ENCODE assay signal across 1 cellular context in the genomic region with DNA sequence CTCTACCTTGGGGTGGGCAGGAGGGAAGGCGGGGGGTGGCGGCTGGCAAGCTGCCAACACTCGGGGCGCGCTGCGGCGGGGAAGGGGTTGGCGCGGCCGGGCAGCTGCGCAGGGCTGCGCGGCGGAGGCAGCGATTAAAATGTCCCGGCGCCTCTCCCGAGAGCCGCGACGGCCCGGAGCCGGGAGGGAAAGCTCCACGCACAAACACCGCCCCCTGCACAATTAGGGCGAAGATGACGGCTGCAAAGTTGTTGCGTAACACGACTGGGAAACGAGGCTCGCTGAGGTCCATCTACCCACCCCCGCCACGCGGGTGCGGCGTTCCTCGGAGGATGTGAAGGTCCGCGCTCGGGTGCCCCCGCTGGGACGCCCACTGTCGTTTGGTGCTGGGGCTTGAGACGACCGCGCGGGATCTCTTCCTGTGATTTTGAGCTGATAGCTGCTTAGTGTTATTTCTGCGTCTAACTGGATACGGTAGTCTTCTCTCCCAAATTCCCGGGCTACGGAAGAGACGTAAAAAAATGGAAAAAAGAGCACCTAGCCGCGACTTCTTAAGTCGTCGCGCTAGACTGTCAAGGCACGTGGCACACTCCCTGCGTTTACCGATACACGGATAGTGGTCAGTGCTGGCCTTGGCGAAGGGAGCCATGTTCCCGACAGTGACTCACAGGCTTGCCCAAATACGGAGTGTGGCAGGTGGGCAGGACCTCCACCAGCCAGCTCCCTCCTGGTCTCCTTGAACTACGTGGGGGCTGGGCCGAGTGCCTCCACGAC.
A peak's percentile ranks its signal among the peaks of the same experiment; 100 is the strongest.
TF ChIP-seq lines count a peak whose summit lies in the region.

No MANE protein-coding gene starts in this region.

TF ChIP-seq in HepG2, 621 proteins besides CTCF, POLR2A, EP300 and RAD21 (continued from another document and continues in another):
- TF ChIP-seq MLXIP (CRISPR knock-in tag; IDR thresholded peaks at IDR 0.05; ENCODE audit: borderline replicate concordance) (0 out of 2 replicates have a peak, but pooled peaks have one; percentile 52), ZNF205 (CRISPR knock-in tag; IDR thresholded peaks at IDR 0.05) (no peak), FOSL2 (CRISPR knock-in tag; IDR thresholded peaks at IDR 0.05) (peak; percentile 90), PPARG (CRISPR knock-in tag; conservative IDR thresholded peaks at IDR 0.05) (no peak), ZNF761 (CRISPR knock-in tag; conservative IDR thresholded peaks at IDR 0.05) (no peak), ZNF749 (CRISPR knock-in tag; IDR thresholded peaks at IDR 0.05; ENCODE audit: borderline replicate concordance) (no peak), HNF4A (CRISPR knock-in tag; IDR thresholded peaks at IDR 0.05) (peak; percentile 7; the same call in 1 of the 2 replicates), PAF1 (CRISPR knock-in tag; IDR thresholded peaks at IDR 0.05) (no peak), ZNF841 (CRISPR knock-in tag; IDR thresholded peaks at IDR 0.05; ENCODE audit: borderline replicate concordance) (0 out of 2 replicates have a peak, but pooled peaks have one; percentile 8), ZNF710 (CRISPR knock-in tag; IDR thresholded peaks at IDR 0.05; ENCODE audit: borderline replicate concordance) (0 out of 2 replicates have a peak, but pooled peaks have one; percentile 18), ZNF605 (CRISPR knock-in tag; IDR thresholded peaks at IDR 0.05) (no peak; the same call in 1 of the 2 replicates), ZNF326 (CRISPR knock-in tag; IDR thresholded peaks at IDR 0.05; ENCODE audit: borderline replicate concordance) (no peak), ZNF629 (CRISPR knock-in tag; conservative IDR thresholded peaks at IDR 0.05) (0 out of 2 replicates have a peak, but pooled peaks have one; percentile 5), TBX3 (IDR thresholded peaks at IDR 0.05; ENCODE audit: borderline replicate concordance) (no peak), GATAD1 (CRISPR knock-in tag; IDR thresholded peaks at IDR 0.05) (peak; percentile 51; the same call in 1 of the 2 replicates), ETV6 (CRISPR knock-in tag; conservative IDR thresholded peaks at IDR 0.05) (no peak), ZC3H4 (CRISPR knock-in tag; IDR thresholded peaks at IDR 0.05; ENCODE audit: borderline replicate concordance) (peak; percentile 96; the same call in 1 of the 2 replicates), KLF6 (CRISPR knock-in tag; IDR thresholded peaks at IDR 0.05) (peak; percentile 69), ZNF224 (CRISPR knock-in tag; IDR thresholded peaks at IDR 0.05) (peak; percentile 86; the same call in 1 of the 2 replicates), ZHX2 (IDR thresholded peaks at IDR 0.05; ENCODE audit: low read depth) (no peak), ZHX2 (CRISPR knock-in tag; IDR thresholded peaks at IDR 0.05; ENCODE audit: borderline replicate concordance) (no peak), RCOR2 (CRISPR knock-in tag; IDR thresholded peaks at IDR 0.05) (peak; percentile 39; the same call in 1 of the 2 replicates), ZSCAN9 (CRISPR knock-in tag; IDR thresholded peaks at IDR 0.05; ENCODE audit: borderline replicate concordance) (no peak), ZNF431 (CRISPR knock-in tag; IDR thresholded peaks at IDR 0.05; ENCODE audit: borderline replicate concordance, low read depth) (no peak)
- TF ChIP-seq, protein P1, sequence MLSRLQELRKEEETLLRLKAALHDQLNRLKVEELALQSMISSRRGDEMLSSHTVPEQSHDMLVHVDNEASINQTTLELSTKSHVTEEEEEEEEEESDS (CRISPR knock-in tag; IDR thresholded peaks at IDR 0.05; ENCODE audit: borderline replicate concordance): no peak
- TF ChIP-seq, protein P2, sequence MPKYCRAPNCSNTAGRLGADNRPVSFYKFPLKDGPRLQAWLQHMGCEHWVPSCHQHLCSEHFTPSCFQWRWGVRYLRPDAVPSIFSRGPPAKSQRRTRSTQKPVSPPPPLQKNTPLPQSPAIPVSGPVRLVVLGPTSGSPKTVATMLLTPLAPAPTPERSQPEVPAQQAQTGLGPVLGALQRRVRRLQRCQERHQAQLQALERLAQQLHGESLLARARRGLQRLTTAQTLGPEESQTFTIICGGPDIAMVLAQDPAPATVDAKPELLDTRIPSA (CRISPR knock-in tag; IDR thresholded peaks at IDR 0.05; ENCODE audit: borderline replicate concordance): no peak
- TF ChIP-seq, protein P3, sequence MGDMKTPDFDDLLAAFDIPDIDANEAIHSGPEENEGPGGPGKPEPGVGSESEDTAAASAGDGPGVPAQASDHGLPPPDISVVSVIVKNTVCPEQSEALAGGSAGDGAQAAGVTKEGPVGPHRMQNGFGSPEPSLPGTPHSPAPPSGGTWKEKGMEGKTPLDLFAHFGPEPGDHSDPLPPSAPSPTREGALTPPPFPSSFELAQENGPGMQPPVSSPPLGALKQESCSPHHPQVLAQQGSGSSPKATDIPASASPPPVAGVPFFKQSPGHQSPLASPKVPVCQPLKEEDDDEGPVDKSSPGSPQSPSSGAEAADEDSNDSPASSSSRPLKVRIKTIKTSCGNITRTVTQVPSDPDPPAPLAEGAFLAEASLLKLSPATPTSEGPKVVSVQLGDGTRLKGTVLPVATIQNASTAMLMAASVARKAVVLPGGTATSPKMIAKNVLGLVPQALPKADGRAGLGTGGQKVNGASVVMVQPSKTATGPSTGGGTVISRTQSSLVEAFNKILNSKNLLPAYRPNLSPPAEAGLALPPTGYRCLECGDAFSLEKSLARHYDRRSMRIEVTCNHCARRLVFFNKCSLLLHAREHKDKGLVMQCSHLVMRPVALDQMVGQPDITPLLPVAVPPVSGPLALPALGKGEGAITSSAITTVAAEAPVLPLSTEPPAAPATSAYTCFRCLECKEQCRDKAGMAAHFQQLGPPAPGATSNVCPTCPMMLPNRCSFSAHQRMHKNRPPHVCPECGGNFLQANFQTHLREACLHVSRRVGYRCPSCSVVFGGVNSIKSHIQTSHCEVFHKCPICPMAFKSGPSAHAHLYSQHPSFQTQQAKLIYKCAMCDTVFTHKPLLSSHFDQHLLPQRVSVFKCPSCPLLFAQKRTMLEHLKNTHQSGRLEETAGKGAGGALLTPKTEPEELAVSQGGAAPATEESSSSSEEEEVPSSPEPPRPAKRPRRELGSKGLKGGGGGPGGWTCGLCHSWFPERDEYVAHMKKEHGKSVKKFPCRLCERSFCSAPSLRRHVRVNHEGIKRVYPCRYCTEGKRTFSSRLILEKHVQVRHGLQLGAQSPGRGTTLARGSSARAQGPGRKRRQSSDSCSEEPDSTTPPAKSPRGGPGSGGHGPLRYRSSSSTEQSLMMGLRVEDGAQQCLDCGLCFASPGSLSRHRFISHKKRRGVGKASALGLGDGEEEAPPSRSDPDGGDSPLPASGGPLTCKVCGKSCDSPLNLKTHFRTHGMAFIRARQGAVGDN (CRISPR knock-in tag; IDR thresholded peaks at IDR 0.05): peak; percentile 95
- TF ChIP-seq, protein P4, sequence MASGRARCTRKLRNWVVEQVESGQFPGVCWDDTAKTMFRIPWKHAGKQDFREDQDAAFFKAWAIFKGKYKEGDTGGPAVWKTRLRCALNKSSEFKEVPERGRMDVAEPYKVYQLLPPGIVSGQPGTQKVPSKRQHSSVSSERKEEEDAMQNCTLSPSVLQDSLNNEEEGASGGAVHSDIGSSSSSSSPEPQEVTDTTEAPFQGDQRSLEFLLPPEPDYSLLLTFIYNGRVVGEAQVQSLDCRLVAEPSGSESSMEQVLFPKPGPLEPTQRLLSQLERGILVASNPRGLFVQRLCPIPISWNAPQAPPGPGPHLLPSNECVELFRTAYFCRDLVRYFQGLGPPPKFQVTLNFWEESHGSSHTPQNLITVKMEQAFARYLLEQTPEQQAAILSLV (CRISPR knock-in tag; IDR thresholded peaks at IDR 0.05; ENCODE audit: borderline replicate concordance): no peak
- TF ChIP-seq, protein P5, sequence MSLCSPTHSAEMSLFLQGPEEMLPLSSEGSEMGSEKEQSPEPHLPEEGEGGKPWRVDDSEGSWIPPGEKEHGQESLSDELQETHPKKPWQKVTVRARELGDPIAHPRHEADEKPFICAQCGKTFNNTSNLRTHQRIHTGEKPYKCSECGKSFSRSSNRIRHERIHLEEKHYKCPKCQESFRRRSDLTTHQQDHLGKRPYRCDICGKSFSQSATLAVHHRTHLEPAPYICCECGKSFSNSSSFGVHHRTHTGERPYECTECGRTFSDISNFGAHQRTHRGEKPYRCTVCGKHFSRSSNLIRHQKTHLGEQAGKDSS (CRISPR knock-in tag; IDR thresholded peaks at IDR 0.05; ENCODE audit: borderline replicate concordance, low read depth): no peak
- TF ChIP-seq, protein P6, sequence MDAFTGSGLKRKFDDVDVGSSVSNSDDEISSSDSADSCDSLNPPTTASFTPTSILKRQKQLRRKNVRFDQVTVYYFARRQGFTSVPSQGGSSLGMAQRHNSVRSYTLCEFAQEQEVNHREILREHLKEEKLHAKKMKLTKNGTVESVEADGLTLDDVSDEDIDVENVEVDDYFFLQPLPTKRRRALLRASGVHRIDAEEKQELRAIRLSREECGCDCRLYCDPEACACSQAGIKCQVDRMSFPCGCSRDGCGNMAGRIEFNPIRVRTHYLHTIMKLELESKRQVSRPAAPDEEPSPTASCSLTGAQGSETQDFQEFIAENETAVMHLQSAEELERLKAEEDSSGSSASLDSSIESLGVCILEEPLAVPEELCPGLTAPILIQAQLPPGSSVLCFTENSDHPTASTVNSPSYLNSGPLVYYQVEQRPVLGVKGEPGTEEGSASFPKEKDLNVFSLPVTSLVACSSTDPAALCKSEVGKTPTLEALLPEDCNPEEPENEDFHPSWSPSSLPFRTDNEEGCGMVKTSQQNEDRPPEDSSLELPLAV (CRISPR knock-in tag; conservative IDR thresholded peaks at IDR 0.05; ENCODE audit: low read depth): no peak
